Comparison of ENCODE assay signal across 15 cellular contexts in genomic region chr3:117751691-117752090, GRCh38.
"Had no signal": no experiment of that assay in that cellular context is flagged by ENCODE, and none has a peak within 500 bp of the region (broad histone marks: within the 10 kb centered on the region; RNA-seq: fewer than 3 reads in every experiment).

No MANE protein-coding gene starts in this region.

- H3K4me1 Mint-ChIP-seq: activated CD8-positive, alpha-beta memory T cell treated with anti-CD3 and anti-CD28 coated beads, Interleukin-2, amount 10 ng/mL, durations not matched to agents 7 days and 5 days; memory B cell; naive thymus-derived CD8-positive, alpha-beta T cell had no signal

- H3K27ac Mint-ChIP-seq: activated CD4-positive, alpha-beta memory T cell treated with anti-CD3 and anti-CD28 coated beads for 36 hours; activated CD8-positive, alpha-beta memory T cell treated with anti-CD3 and anti-CD28 coated beads, Interleukin-2, amount 10 ng/mL, durations not matched to agents 7 days and 5 days; activated naive CD8-positive, alpha-beta T cell; endodermal cell; memory B cell; naive thymus-derived CD8-positive, alpha-beta T cell; T-helper 2 cell treated with Interferon-gamma antibody and Interleukin-4, amounts not matched to agents 5 μg/mL and 100 μg/mL, for 36 hours had no signal

- H3K9me3 Mint-ChIP-seq: endodermal cell; T-helper 2 cell treated with Interferon-gamma antibody and Interleukin-4, amounts not matched to agents 5 μg/mL and 100 μg/mL, for 36 hours had no signal

- H3K4me1 ChIP-seq: foreskin keratinocyte, left ventricle myocardium inferior, right atrium auricular region, transverse colon, vagina had no signal

- H3K9me3 ChIP-seq: left ventricle myocardium inferior, right atrium auricular region, transverse colon, vagina had no signal

- H3K36me3 Mint-ChIP-seq: activated CD4-positive, alpha-beta memory T cell treated with anti-CD3 and anti-CD28 coated beads for 36 hours; activated CD8-positive, alpha-beta memory T cell treated with anti-CD3 and anti-CD28 coated beads, Interleukin-2, amount 10 ng/mL, durations not matched to agents 7 days and 5 days; activated naive CD8-positive, alpha-beta T cell; memory B cell; naive thymus-derived CD8-positive, alpha-beta T cell had no signal

- H3K27ac ChIP-seq: cardiac muscle cell, foreskin keratinocyte, left ventricle myocardium inferior, right atrium auricular region, transverse colon, vagina had no signal

- H3K4me3 Mint-ChIP-seq: activated CD4-positive, alpha-beta memory T cell treated with anti-CD3 and anti-CD28 coated beads for 36 hours; activated CD8-positive, alpha-beta memory T cell treated with anti-CD3 and anti-CD28 coated beads, Interleukin-2, amount 10 ng/mL, durations not matched to agents 7 days and 5 days; activated naive CD8-positive, alpha-beta T cell; endodermal cell; memory B cell; naive thymus-derived CD8-positive, alpha-beta T cell; T-helper 2 cell treated with Interferon-gamma antibody and Interleukin-4, amounts not matched to agents 5 μg/mL and 100 μg/mL, for 36 hours had no signal

- H3K36me3 ChIP-seq: cardiac muscle cell, left ventricle myocardium inferior, right atrium auricular region, transverse colon, vagina had no signal

- DNase-seq: activated CD4-positive, alpha-beta memory T cell treated with anti-CD3 and anti-CD28 coated beads for 36 hours; activated CD8-positive, alpha-beta memory T cell treated with anti-CD3 and anti-CD28 coated beads, Interleukin-2, amount 10 ng/mL, durations not matched to agents 7 days and 5 days; endodermal cell; foreskin keratinocyte; left ventricle myocardium inferior; naive thymus-derived CD8-positive, alpha-beta T cell; stimulated activated CD4-positive, alpha-beta T cell treated with anti-CD3 and anti-CD28 coated beads, Interleukin-2, amount 100 ng/mL, for 24 hours; stimulated activated naive CD4-positive, alpha-beta T cell treated with Interleukin-2 at 50 U/mL for 16 hours; transverse colon had no signal

- H3K27me3 Mint-ChIP-seq: activated CD4-positive, alpha-beta memory T cell treated with anti-CD3 and anti-CD28 coated beads for 36 hours; activated CD8-positive, alpha-beta memory T cell treated with anti-CD3 and anti-CD28 coated beads, Interleukin-2, amount 10 ng/mL, durations not matched to agents 7 days and 5 days; activated naive CD8-positive, alpha-beta T cell; naive thymus-derived CD8-positive, alpha-beta T cell had no signal

- H3K4me3 ChIP-seq: cardiac muscle cell, left ventricle myocardium inferior, right atrium auricular region, transverse colon, vagina had no signal
